Comparison of ENCODE assay signal across 1 cellular context in genomic region chr12:101830391-101831325, GRCh38.
TF ChIP-seq lines count a peak whose summit lies in the region.

Gene GNPTAB (minus strand): TSS chr12:101830959. CDS start chr12:101830675, 284 bp downstream.

TF ChIP-seq in HepG2, 621 proteins besides CTCF, POLR2A, EP300 and RAD21 (continued from another document):
- TF ChIP-seq ZBTB40 (IDR thresholded peaks at IDR 0.05) (no peak), ZBTB40 (CRISPR knock-in tag; IDR thresholded peaks at IDR 0.05) (0 out of 2 replicates have a peak, but pooled peaks have one; percentile 17), SIN3A (IDR thresholded peaks at IDR 0.05; ENCODE audit: borderline replicate concordance, low read depth, low read length) (peak; percentile 48; the same call in 1 of the 2 replicates), EED (CRISPR knock-in tag; IDR thresholded peaks at IDR 0.05) (0 out of 2 replicates have a peak, but pooled peaks have one; percentile 45), ZNF776 (CRISPR knock-in tag; IDR thresholded peaks at IDR 0.05) (no peak), AHR (CRISPR knock-in tag; IDR thresholded peaks at IDR 0.05) (0 out of 2 replicates have a peak, but pooled peaks have one; percentile 23), HDAC1 (CRISPR knock-in tag; IDR thresholded peaks at IDR 0.05) (0 out of 2 replicates have a peak, but pooled peaks have one; percentile 42), ZBTB38 (CRISPR knock-in tag; IDR thresholded peaks at IDR 0.05) (peak; percentile 45; the same call in 1 of the 2 replicates), GABPB1 (CRISPR knock-in tag; IDR thresholded peaks at IDR 0.05) (peak; percentile 7; the same call in 1 of the 2 replicates), MAX (IDR thresholded peaks at IDR 0.05) (peak; percentile 28; the same call in 1 of the 2 replicates), ZNF230 (CRISPR knock-in tag; IDR thresholded peaks at IDR 0.05) (0 out of 2 replicates have a peak, but pooled peaks have one; percentile 7), ARID4A (CRISPR knock-in tag; IDR thresholded peaks at IDR 0.05; ENCODE audit: borderline replicate concordance) (0 out of 2 replicates have a peak, but pooled peaks have one; percentile 31), HNF4G (IDR thresholded peaks at IDR 0.05; ENCODE audit: borderline replicate concordance, low read depth, low read length) (peak; percentile 4; the same call in 1 of the 2 replicates), HNF4G (CRISPR knock-in tag; IDR thresholded peaks at IDR 0.05; ENCODE audit: borderline replicate concordance, low read depth) (no peak), ZSCAN9 (CRISPR knock-in tag; IDR thresholded peaks at IDR 0.05; ENCODE audit: borderline replicate concordance) (no peak), ZNF709 (CRISPR knock-in tag; IDR thresholded peaks at IDR 0.05) (no peak), CCDC6 (CRISPR knock-in tag; IDR thresholded peaks at IDR 0.05) (0 out of 2 replicates have a peak, but pooled peaks have one; percentile 30), ZNF687 (CRISPR knock-in tag; IDR thresholded peaks at IDR 0.05) (peak; percentile 59), PRMT3 (CRISPR knock-in tag; IDR thresholded peaks at IDR 0.05; ENCODE audit: borderline replicate concordance, low read depth) (peak; percentile 48; the same call in 1 of the 2 replicates), ARID5B (CRISPR knock-in tag; IDR thresholded peaks at IDR 0.05) (peak; percentile 29), KDM5B (CRISPR knock-in tag; IDR thresholded peaks at IDR 0.05; ENCODE audit: borderline replicate concordance) (peak; percentile 48; the same call in 1 of the 2 replicates), ZMAT3 (CRISPR knock-in tag; conservative IDR thresholded peaks at IDR 0.05) (0 out of 2 replicates have a peak, but pooled peaks have one; percentile 19), ZNF574 (CRISPR knock-in tag; IDR thresholded peaks at IDR 0.05) (0 out of 2 replicates have a peak, but pooled peaks have one; percentile 49), ZMYM3 (CRISPR knock-in tag; IDR thresholded peaks at IDR 0.05) (0 out of 2 replicates have a peak, but pooled peaks have one; percentile 40), SOX5 (CRISPR knock-in tag; IDR thresholded peaks at IDR 0.05; ENCODE audit: borderline replicate concordance) (0 out of 2 replicates have a peak, but pooled peaks have one; percentile 15), PRPF4 (IDR thresholded peaks at IDR 0.05; ENCODE audit: low read depth, low read length, poor library complexity, severe bottlenecking) (no peak)
